8 cellular contexts compared by ENCODE assay signal in the genomic region with DNA sequence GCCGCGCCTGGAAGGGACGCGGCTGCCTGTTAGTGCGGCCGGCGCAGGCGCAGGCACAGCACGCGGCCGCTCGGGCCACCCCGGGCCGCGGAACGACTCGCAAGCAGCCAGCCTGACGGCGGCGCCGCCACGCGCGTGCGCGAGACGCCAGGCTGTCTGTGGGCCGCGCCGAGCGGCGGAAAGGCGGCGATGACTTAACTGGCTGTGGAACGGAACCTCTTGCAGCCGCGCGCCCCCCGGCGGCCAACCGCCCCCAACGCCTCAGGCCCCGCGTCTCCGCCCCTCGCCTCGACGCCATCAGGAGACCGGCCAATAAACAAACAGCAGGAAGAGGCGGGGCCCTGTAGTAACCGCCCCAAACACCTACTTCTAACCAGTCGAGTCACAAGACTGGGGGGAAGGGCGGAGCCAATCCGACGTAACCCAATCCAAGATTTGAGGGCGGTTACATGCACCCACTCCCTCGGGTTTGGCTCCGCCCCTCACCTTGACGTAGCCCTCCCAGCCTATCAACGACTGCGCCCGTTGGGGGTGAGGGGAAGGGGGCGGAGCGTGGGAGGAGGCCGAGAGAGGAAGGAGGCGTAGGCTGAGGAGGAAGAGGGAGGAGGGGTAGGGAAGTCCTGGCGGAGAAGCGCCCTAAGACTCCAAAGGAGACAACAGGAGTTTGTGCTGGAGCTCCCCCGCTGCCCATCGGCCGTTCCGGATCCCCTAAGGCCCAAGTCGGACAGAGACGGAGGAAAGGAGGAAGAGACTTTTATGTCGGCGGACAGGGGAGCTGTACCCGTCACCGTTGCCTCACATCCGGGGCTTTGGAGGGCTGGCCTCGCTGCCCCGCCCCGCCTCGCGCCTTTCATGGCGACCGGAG. TPM values are rescaled to one million over a fixed set of nuclear protein-coding genes. Genes with fewer than 3 reads are reported as not detected.
DNase-seq lines count a peak whose midpoint lies in the region; ATAC-seq and TF ChIP-seq lines count a peak whose summit lies in the region.

A gene (plus strand): TSS at position 566 of the 865 bp plus-strand sequence. CDS start 1,088 bp downstream, outside the sequence.

- no peaks in the 10 kb centered on the region for H3K9me3 ChIP-seq in BE2C
- H3K9me3 ChIP-seq in colonic mucosa = no peaks in the 10 kb centered on the region

- H3K27me3 ChIP-seq in BE2C = no peaks in the 10 kb centered on the region
- no peaks in the 10 kb centered on the region for H3K27me3 ChIP-seq in colonic mucosa
- H3K27me3 ChIP-seq in layer of hippocampus (ENCODE audit: control insufficient read depth, insufficient read depth, low read length) = no peaks in the 10 kb centered on the region

- peak within 1 kb of the TSS; percentile 96 for H3K27ac ChIP-seq in colonic mucosa
- peak within 1 kb of the TSS; percentile 100 for H3K27ac ChIP-seq in layer of hippocampus (ENCODE audit: low read depth, low read length)

- ATAC-seq in HG03457 (IDR thresholded peaks at IDR 0.05; ENCODE audit: unreplicated experiment) = peak; percentile 53

- H3K9ac ChIP-seq in colonic mucosa (ENCODE audit: low read depth in 2 of 2, low read length in 2 of 2) = peak within 1 kb of the TSS; percentile 90 to 92

- peaks cover 21% of the 10 kb centered on the region for H3K36me3 ChIP-seq in BE2C
- H3K36me3 ChIP-seq in colonic mucosa = peaks cover 29% of the 10 kb centered on the region

- 0 out of 2 replicates have a peak, but pooled peaks cover 3% of the 10 kb centered on the region for H3K4me1 ChIP-seq in BE2C
- H3K4me1 ChIP-seq in colonic mucosa = peaks cover 15% of the 10 kb centered on the region

- DNase-seq in BE2C (peak; percentile 100), GM19238 (ENCODE audit: insufficient read length, low spot score) (peak; percentile 94), NCI-H524 treated with DMSO at 0.1 percent for 48 hours (lab: John Stamatoyannopoulos, UW) (peak; percentile 99), colonic mucosa (peak; percentile 100)
- peak; percentile 100 for DNase-seq in activated CD4-positive, alpha-beta T cell treated with anti-CD3 and anti-CD28 coated beads for 48 hours
- peak; percentile 100 for DNase-seq in stimulated activated CD4-positive, alpha-beta T cell treated with anti-CD3 and anti-CD28 coated beads, Interleukin-1b, Interleukin-23, amount 100 ng/mL, for 48 hours

- TF ChIP-seq CTCF in BE2C (IDR thresholded peaks at IDR 0.05; ENCODE audit: low read depth, low read length) (peak; percentile 63), colonic mucosa (IDR thresholded peaks at IDR 0.05) (peak; percentile 79)

- intact Hi-C loops in colonic mucosa (cut with DNase I) = no loop called here

- H3K4me3 ChIP-seq in BE2C (ENCODE audit: low read depth, low read length) = peak within 1 kb of the TSS; percentile 70
- H3K4me3 ChIP-seq in colonic mucosa = peak within 1 kb of the TSS; percentile 87

RNA-seq across cellular contexts. Expression of the gene that starts here (rescaled TPM):
- 102 TPM for polyA plus RNA-seq in BE2C (2012; ENCODE audit: insufficient read depth, insufficient read length, low read depth)
- 10 to 100 TPM; 65.1 to 74.2 TPM for total RNA-seq in colonic mucosa

Comparison
In these comparisons a context has a peak if more than half of its experiments do, and no peak if none do; other contexts are left out.
1. Peak in every context shown above with its lines: DNase-seq, ATAC-seq, H3K4me3 ChIP-seq and H3K27ac ChIP-seq.